ENCODE assay signal across 8 cellular contexts in the genomic region with DNA sequence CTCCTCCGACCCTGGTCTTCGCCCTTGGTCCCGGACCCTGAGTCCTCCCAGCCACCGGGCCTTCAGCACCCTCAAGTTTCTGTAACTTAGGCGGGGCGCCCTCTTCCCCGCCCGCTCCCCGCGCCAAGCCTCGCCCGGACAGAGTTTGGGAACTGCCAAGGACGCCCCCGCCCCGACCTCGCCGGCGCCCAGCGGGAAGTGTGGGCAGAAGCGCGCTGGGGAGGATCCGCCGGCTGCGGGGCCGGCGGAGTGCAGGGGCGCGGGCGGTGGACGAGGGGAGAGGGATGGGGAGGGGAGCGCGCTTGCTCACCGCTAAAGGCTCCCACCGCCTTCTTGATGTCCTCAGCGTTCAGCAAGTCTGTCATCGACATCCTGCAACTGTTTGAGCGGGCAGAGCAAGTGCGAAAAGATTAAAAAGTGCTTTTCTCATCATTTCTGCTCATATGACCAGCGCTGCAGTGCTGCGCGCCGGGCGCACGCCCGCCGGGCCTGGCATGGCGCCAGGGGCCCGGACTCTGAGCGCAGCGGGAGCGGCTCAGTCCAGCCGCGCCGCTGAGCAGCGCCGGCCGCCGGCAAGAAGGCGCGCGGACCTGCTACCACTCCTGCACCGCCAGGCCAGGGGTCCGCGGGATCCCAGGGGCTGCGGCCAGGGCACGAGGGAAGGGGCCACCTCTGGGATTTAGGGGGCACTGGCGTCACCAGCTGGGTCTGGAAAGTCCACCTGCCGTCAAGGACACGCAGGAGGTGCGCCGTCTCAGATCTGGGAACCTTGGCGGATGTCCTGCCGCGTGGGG. TPM values are rescaled to one million over a fixed set of nuclear protein-coding genes. Genes with fewer than 3 reads are reported as not detected.
DNase-seq lines count a peak whose midpoint lies in the region; ATAC-seq and TF ChIP-seq lines count a peak whose summit lies in the region.
"Had no signal": no experiment of that assay in that cellular context is flagged by ENCODE, and none has a peak within 500 bp of the region (broad histone marks: within the 10 kb centered on the region; RNA-seq: fewer than 3 reads in every experiment).

A gene with protein sequence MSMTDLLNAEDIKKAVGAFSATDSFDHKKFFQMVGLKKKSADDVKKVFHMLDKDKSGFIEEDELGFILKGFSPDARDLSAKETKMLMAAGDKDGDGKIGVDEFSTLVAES (minus strand): TSS at position 401 of the 794 bp plus-strand sequence. CDS start 30 bp downstream, at position 371.

- no peak within 1 kb of the TSS for H3K4ac ChIP-seq in H9 (ENCODE audit: low read depth, low read length)

- no peak within 1 kb of the TSS for H3K9ac ChIP-seq in H9 (ENCODE audit: extremely low read depth, insufficient read length, low read length)
- H3K9ac ChIP-seq: KMS-11 had no signal

- no peak within 1 kb of the TSS for H3K56ac ChIP-seq in H9 (ENCODE audit: insufficient read length, low read depth, low read length)

- H3K23ac ChIP-seq in H9 (ENCODE audit: insufficient read length, low read depth, low read length), result no peak within 1 kb of the TSS

- H3K4me3 ChIP-seq in cardiac muscle cell (peak within 1 kb of the TSS; percentile 19), sigmoid colon (peak within 1 kb of the TSS in 3 of 4 donors; percentile 20 to 37 (median 34)), HAP-1 (no peak within 1 kb of the TSS)
- no peak within 1 kb of the TSS for H3K4me3 ChIP-seq in CD8-positive, alpha-beta memory T cell (ENCODE audit: low read length)

- H3K79me1 ChIP-seq in H9 (ENCODE audit: insufficient read depth, low read depth, low read length, poor library complexity, severe bottlenecking), result no peaks in the 10 kb centered on the region

- H4K8ac ChIP-seq in H9 (replicated peaks; ENCODE audit: insufficient read length, low read depth, low read length), result no peak within 1 kb of the TSS

- no peak within 1 kb of the TSS for H2BK120ac ChIP-seq in H9 (ENCODE audit: low read depth, low read length, poor library complexity, severe bottlenecking)

- intact Hi-C loops in sigmoid colon (cut with DNase I), result no loop called here

- H3K9me3 ChIP-seq in H9 (ENCODE audit: control insufficient read depth, low read depth, low read length) (no peaks in the 10 kb centered on the region), cardiac muscle cell (ENCODE audit: low read depth) (no peaks in the 10 kb centered on the region), sigmoid colon (no peaks in the 10 kb centered on the region), HAP-1 (no peaks in the 10 kb centered on the region)
- no peaks in the 10 kb centered on the region for H3K9me3 ChIP-seq in CD8-positive, alpha-beta memory T cell (ENCODE audit: low read length)

- WGBS in H9 (ENCODE audit: extremely low coverage, insufficient read length, low lambda C conversion rate), result no CpG with 5 or more reads among the region's 74 CpGs
- WGBS in sigmoid colon, 2 donors, result 2% methylated on average over 74 of the region's 74 CpGs

- H3K27me3 ChIP-seq in H9 (ENCODE audit: insufficient read depth, low read length) (peaks cover 25% of the 10 kb centered on the region), cardiac muscle cell (peaks cover 52% of the 10 kb centered on the region), sigmoid colon (peaks cover 30 to 65% (median 49%) of the 10 kb centered on the region in 3 donors), HAP-1 (ENCODE audit: low read depth) (peaks cover 69% of the 10 kb centered on the region)
- H3K27me3 ChIP-seq in CD8-positive, alpha-beta memory T cell (ENCODE audit: insufficient read depth, low read length, poor library complexity, severe bottlenecking), result peaks cover 34% of the 10 kb centered on the region

- H2BK15ac ChIP-seq in H9 (ENCODE audit: low read depth, low read length), result no peak within 1 kb of the TSS

- H3K27ac Mint-ChIP-seq in H9 (no peak within 1 kb of the TSS), T-cell (peak within 1 kb of the TSS in 1 of 2 donors; percentile 39)
- peak within 1 kb of the TSS in 1 of 8 donors; percentile 50 for H3K27ac Mint-ChIP-seq in CD8-positive, alpha-beta memory T cell

- H3K36me3 Mint-ChIP-seq in H9 (ENCODE audit: insufficient read depth in 1 of 3, low read depth in 3 of 3) (no peaks in the 10 kb centered on the region; a peak in 1 of 7 replicates), T-cell (no peaks in the 10 kb centered on the region)
- no peaks in the 10 kb centered on the region for H3K36me3 Mint-ChIP-seq in CD8-positive, alpha-beta memory T cell

- no peak for TF ChIP-seq EP300 in sigmoid colon (IDR thresholded peaks at IDR 0.05)

- CTCF ChIA-PET in T-cell (lab: Charles Lee), result no interaction called here
- CTCF ChIA-PET in CD8-positive, alpha-beta memory T cell (lab: Charles Lee), result no interaction called here

- H3K4me1 Mint-ChIP-seq in H9 (peaks cover 23 to 44% of the 10 kb centered on the region in 2 experiments), T-cell (peaks cover 4 to 15% (median 11%) of the 10 kb centered on the region in 3 donors)
- H3K4me1 Mint-ChIP-seq in CD8-positive, alpha-beta memory T cell, result peaks cover 0 to 11% (median 2%) of the 10 kb centered on the region in 3 donors

- peak within 1 kb of the TSS; percentile 55 to 77 for H3K4me3 Mint-ChIP-seq in H9
- H3K4me3 Mint-ChIP-seq in T-cell, result peak within 1 kb of the TSS in 2 of 3 donors; percentile 25 to 65
- H3K4me3 Mint-ChIP-seq in CD8-positive, alpha-beta memory T cell, result peak within 1 kb of the TSS in 1 of 7 donors; percentile 38

- no peak within 1 kb of the TSS for H4K91ac ChIP-seq in H9 (ENCODE audit: insufficient read length, low read depth, low read length)

- no peak within 1 kb of the TSS for H3T11ph ChIP-seq in H9 (ENCODE audit: low read length)

- H3K4me1 ChIP-seq in H9 (ENCODE audit: insufficient read depth, low read length), result peaks cover 2% of the 10 kb centered on the region; the same call in 1 of the 2 replicates
- H3K4me1 ChIP-seq in cardiac muscle cell (ENCODE audit: low read depth), result no peaks in the 10 kb centered on the region
- peaks cover 0 to 14% (median 13%) of the 10 kb centered on the region in 4 donors for H3K4me1 ChIP-seq in sigmoid colon
- H3K4me1 ChIP-seq in HAP-1, result no peaks in the 10 kb centered on the region
- peaks cover 5% of the 10 kb centered on the region for H3K4me1 ChIP-seq in CD8-positive, alpha-beta memory T cell (ENCODE audit: insufficient read depth, low read length)

- H3K9me3 Mint-ChIP-seq in H9 (no peaks in the 10 kb centered on the region), T-cell (no peaks in the 10 kb centered on the region)
- H3K9me3 Mint-ChIP-seq in CD8-positive, alpha-beta memory T cell, result no peaks in the 10 kb centered on the region

- TF ChIP-seq POLR2A in sigmoid colon (IDR thresholded peaks at IDR 0.05), result no peak

- H2AK5ac ChIP-seq in H9 (ENCODE audit: insufficient read length, low read length), result no peak within 1 kb of the TSS

- H2BK5ac ChIP-seq in H9 (ENCODE audit: insufficient read length, low read length), result no peak within 1 kb of the TSS

- H2BK20ac ChIP-seq in H9 (ENCODE audit: low read depth, low read length, poor library complexity, severe bottlenecking), result no peak within 1 kb of the TSS

- no peak within 1 kb of the TSS; the same call in 1 of the 2 replicates for H3K14ac ChIP-seq in H9 (ENCODE audit: insufficient read depth, low read length)

- peak within 1 kb of the TSS; percentile 72 for H3K4me2 ChIP-seq in H9 (ENCODE audit: insufficient read depth, insufficient read length, low read length)
- H3K4me2 ChIP-seq: KMS-11 had no signal

- no peak for TF ChIP-seq CTCF in H9 (conservative IDR thresholded peaks at IDR 0.05)
- no peak for TF ChIP-seq CTCF in cardiac muscle cell (IDR thresholded peaks at IDR 0.05; ENCODE audit: low read depth, low read length)
- no peak for TF ChIP-seq CTCF in sigmoid colon (IDR thresholded peaks at IDR 0.05)

- peaks cover 14% of the 10 kb centered on the region for H3K23me2 ChIP-seq in H9 (ENCODE audit: insufficient read length, low read depth, low read length, poor library complexity, severe bottlenecking)

- H3K36me3 ChIP-seq in cardiac muscle cell (no peaks in the 10 kb centered on the region), sigmoid colon (no peaks in the 10 kb centered on the region), HAP-1 (replicated peaks) (no peaks in the 10 kb centered on the region)
- no peaks in the 10 kb centered on the region for H3K36me3 ChIP-seq in CD8-positive, alpha-beta memory T cell (ENCODE audit: insufficient read depth, low read length)

- in situ Hi-C loops in HAP-1 (cut with MboI; ENCODE audit: low sequenced_read_pairs), result no loop called here

- H3K27me3 Mint-ChIP-seq in H9 (ENCODE audit: low read depth) (peaks cover 92% of the 10 kb centered on the region), T-cell (peaks cover 62 to 86% of the 10 kb centered on the region in 2 donors)
- peaks cover 38 to 86% of the 10 kb centered on the region in 2 donors for H3K27me3 Mint-ChIP-seq in CD8-positive, alpha-beta memory T cell

- no peaks in the 10 kb centered on the region for H3K79me2 ChIP-seq in H9 (ENCODE audit: insufficient read depth, low read length)

- ATAC-seq in T-cell (replicated peaks in 1 of 4), result peak in 2 of 4 experiments; percentile 49 to 50
- no peak for ATAC-seq in GM21423 (IDR thresholded peaks at IDR 0.05; ENCODE audit: unreplicated experiment)

- no peak within 1 kb of the TSS for H2AFZ ChIP-seq in H9 (ENCODE audit: low read length)

- H3K18ac ChIP-seq in H9 (ENCODE audit: insufficient read length, low read depth, low read length), result no peak within 1 kb of the TSS

- no peak for DNase-seq in H9
- DNase-seq in T-cell, result no peak
- peak; percentile 65 to 82 for DNase-seq in cardiac muscle cell (ENCODE audit: low read depth in 1 of 2, low spot score in 1 of 2)
- DNase-seq in sigmoid colon, result no peak
- no peak for DNase-seq in HAP-1 (ENCODE audit: low spot score in 2 of 2)
- DNase-seq in CD8-positive, alpha-beta memory T cell, result no peak

- no peak within 1 kb of the TSS for H3K27ac ChIP-seq in H9 (ENCODE audit: insufficient read length, low read depth, low read length)
- no peak within 1 kb of the TSS for H3K27ac ChIP-seq in cardiac muscle cell
- H3K27ac ChIP-seq in sigmoid colon, result no peak within 1 kb of the TSS
- H3K27ac ChIP-seq in CD8-positive, alpha-beta memory T cell (ENCODE audit: low read depth, low read length), result no peak within 1 kb of the TSS
- H3K27ac ChIP-seq: KMS-11 had no signal

- POLR2A ChIA-PET in T-cell (lab: Charles Lee), result no interaction called here
- POLR2A ChIA-PET in CD8-positive, alpha-beta memory T cell (lab: Charles Lee), result no interaction called here

- no peaks in the 10 kb centered on the region for H4K20me1 ChIP-seq in H9 (ENCODE audit: control insufficient read depth, insufficient read depth, insufficient read length)

- no peak within 1 kb of the TSS for H2BK12ac ChIP-seq in H9 (ENCODE audit: insufficient read length, low read depth, low read length)

- H4K5ac ChIP-seq in H9 (ENCODE audit: insufficient read length, low read depth, low read length), result no peak within 1 kb of the TSS

RNA-seq across cellular contexts. Expression of the gene that starts here (rescaled TPM):
- total RNA-seq in H9 (2021) (2.7 and 3.0 TPM in 2 replicates), T-cell (not detected), cardiac muscle cell (not detected in 2 replicates), sigmoid colon (not detected)
- polyA plus RNA-seq in cardiac muscle cell (not detected in 2 replicates), sigmoid colon (not detected)
- total RNA-seq in CD8-positive, alpha-beta memory T cell, result not detected
- polyA plus RNA-seq in CD8-positive, alpha-beta memory T cell, result not detected

Comparison
In these comparisons a context has a peak if more than half of its experiments do, and no peak if none do; other contexts are left out.
1. Peak in DNase-seq and H3K4me3 ChIP-seq in cardiac muscle cell; RNA of the gene not detected or under 1 TPM.
2. H3K4me3 ChIP-seq: peak in sigmoid colon (3 of 4); none in HAP-1 (single experiment) and CD8-positive, alpha-beta memory T cell (single experiment).